Comparison of ENCODE assay signal across 8 cellular contexts in the genomic region with DNA sequence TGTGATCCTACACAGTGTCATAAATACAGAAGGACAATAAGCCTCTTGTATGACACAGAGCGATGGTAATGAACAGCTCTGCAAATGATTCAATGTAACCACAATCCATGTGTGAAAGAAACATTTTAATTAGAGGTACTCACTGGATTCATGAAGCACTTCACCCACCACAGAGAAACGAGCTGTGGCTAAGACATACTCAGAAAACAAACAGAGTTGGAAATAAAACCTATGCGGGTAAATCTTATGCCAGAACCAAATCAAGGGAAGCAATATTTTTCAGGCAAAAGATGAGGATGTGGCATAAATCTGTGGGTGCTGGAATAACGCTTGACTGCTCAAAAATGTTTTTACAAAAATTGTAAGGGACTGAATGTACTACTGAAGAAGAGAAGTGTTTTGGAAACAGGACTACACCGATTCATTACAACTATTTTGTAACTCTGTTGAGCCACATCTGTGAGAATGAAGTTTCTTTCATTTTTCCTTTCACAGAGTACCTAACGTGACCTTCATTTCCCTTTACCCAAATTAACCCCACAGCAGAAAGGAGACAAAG.
DNase-seq lines count a peak whose midpoint lies in the region; ATAC-seq and TF ChIP-seq lines count a peak whose summit lies in the region.

No MANE protein-coding gene starts in this region.

- WGBS in thyroid gland, 2 donors: 54 to 73% methylated on average over 6 of the region's 6 CpGs
- WGBS in neuronal stem cell (ENCODE audit: extremely low coverage in 2 of 2, insufficient read length in 2 of 2, insufficient replicate concordance in 1 of 2), 2 donors: no CpG with 5 or more reads among the region's 6 CpGs

- no peak overlapping the region for H3K23ac ChIP-seq in neuronal stem cell (ENCODE audit: low read depth, low read length, poor library complexity)

- H2BK12ac ChIP-seq in neuronal stem cell (ENCODE audit: low read length): no peak overlapping the region

- H3K4ac ChIP-seq in neuronal stem cell (ENCODE audit: low read length): no peak overlapping the region

- DNase-seq in NCI-H128 (lab: John Stamatoyannopoulos, UW; ENCODE audit: unreplicated experiment): peak; percentile 37
- peak; percentile 52 for DNase-seq in epithelial cell of proximal tubule (ENCODE audit: low read depth)
- DNase-seq in thyroid gland: no peak
- DNase-seq in 8988T: no peak
- DNase-seq in neuronal stem cell (ENCODE audit: low spot score): no peak
- DNase-seq in NCI-H1092 (lab: John Stamatoyannopoulos, UW): no peak

- no peak for TF ChIP-seq POLR2A in thyroid gland (IDR thresholded peaks at IDR 0.05)

- H3K36me3 ChIP-seq in thyroid gland: no peaks in the 10 kb centered on the region
- peaks cover under 1 to 4% of the 10 kb centered on the region in 2 donors for H3K36me3 ChIP-seq in neuronal stem cell (replicated peaks in 1 of 2; ENCODE audit: control insufficient read depth in 2 of 2, insufficient read depth in 2 of 2, low read length in 2 of 2)

- no peak overlapping the region for H3K14ac ChIP-seq in neuronal stem cell (ENCODE audit: low read length)

- ATAC-seq in GM18502 (IDR thresholded peaks at IDR 0.05; ENCODE audit: poor library complexity, unreplicated experiment): peak; percentile 72
- peak; percentile 84 for ATAC-seq in GM21723 (IDR thresholded peaks at IDR 0.05; ENCODE audit: unreplicated experiment)

- H3K4me2 ChIP-seq in neuronal stem cell (ENCODE audit: insufficient read depth, low read length, poor library complexity, severe bottlenecking): no peak overlapping the region

- H3K18ac ChIP-seq in neuronal stem cell (ENCODE audit: low read length): no peak overlapping the region

- H3K9ac ChIP-seq in neuronal stem cell (ENCODE audit: low read depth, low read length, poor library complexity): no peak overlapping the region

- H4K8ac ChIP-seq in neuronal stem cell (ENCODE audit: low read depth, low read length): no peak overlapping the region

- no peaks in the 10 kb centered on the region for H3K79me1 ChIP-seq in neuronal stem cell (ENCODE audit: low read depth, low read length)

- H3K9me3 ChIP-seq in thyroid gland (no peaks in the 10 kb centered on the region), neuronal stem cell (replicated peaks in 1 of 2; ENCODE audit: control insufficient read depth in 2 of 2, insufficient read depth in 1 of 2, low read depth in 1 of 2, low read length in 2 of 2) (peaks cover 0 to 10% of the 10 kb centered on the region in 2 donors)

- H3K4me3 ChIP-seq in epithelial cell of proximal tubule (ENCODE audit: low read depth, low read length) (no peak overlapping the region), thyroid gland (replicated peaks in 1 of 3) (no peak overlapping the region), neuronal stem cell (ENCODE audit: low read length in 2 of 2) (no peak overlapping the region)

- peak overlapping the region; percentile 60 to 65 (median 65) for H3K27ac ChIP-seq in thyroid gland
- H3K27ac ChIP-seq in neuronal stem cell (replicated peaks; ENCODE audit: low read length): no peak overlapping the region

- H2BK5ac ChIP-seq in neuronal stem cell (ENCODE audit: low read length): no peak overlapping the region

- H3K27me3 ChIP-seq in thyroid gland (no peaks in the 10 kb centered on the region), neuronal stem cell (ENCODE audit: control insufficient read depth in 3 of 3, insufficient read depth in 3 of 3, low read depth in 1 of 3, low read length in 3 of 3) (no peaks in the 10 kb centered on the region)

- no peak overlapping the region for H2AFZ ChIP-seq in neuronal stem cell (ENCODE audit: low read length)

- intact Hi-C loops in thyroid gland (cut with DNase I): no loop called here

- H2BK120ac ChIP-seq in neuronal stem cell (ENCODE audit: low read depth, low read length): no peak overlapping the region

- H3K4me1 ChIP-seq in thyroid gland (peaks cover 13 to 19% of the 10 kb centered on the region in 2 donors), neuronal stem cell (ENCODE audit: control insufficient read depth in 2 of 2, insufficient read depth in 1 of 2, low read depth in 1 of 2, low read length in 2 of 2) (no peaks in the 10 kb centered on the region)

- H2AK5ac ChIP-seq in neuronal stem cell (ENCODE audit: low read depth, low read length): no peak overlapping the region

- H4K91ac ChIP-seq in neuronal stem cell (ENCODE audit: low read depth, low read length, poor library complexity): no peak overlapping the region

- H2BK15ac ChIP-seq in neuronal stem cell (ENCODE audit: low read length): no peak overlapping the region

- TF ChIP-seq CTCF in epithelial cell of proximal tubule (conservative IDR thresholded peaks at IDR 0.05; ENCODE audit: low read depth, low read length) (no peak), thyroid gland (IDR thresholded peaks at IDR 0.05) (no peak)

Comparison
In these comparisons a context has a peak if more than half of its experiments do, and no peak if none do; other contexts are left out.
1. DNase-seq: peak in NCI-H128 (single experiment) and epithelial cell of proximal tubule (single experiment); none in thyroid gland (0 of 2), 8988T (single experiment), neuronal stem cell (single experiment) and NCI-H1092 (single experiment).